ENCODE assay signal across 12 cellular contexts in the genomic region with DNA sequence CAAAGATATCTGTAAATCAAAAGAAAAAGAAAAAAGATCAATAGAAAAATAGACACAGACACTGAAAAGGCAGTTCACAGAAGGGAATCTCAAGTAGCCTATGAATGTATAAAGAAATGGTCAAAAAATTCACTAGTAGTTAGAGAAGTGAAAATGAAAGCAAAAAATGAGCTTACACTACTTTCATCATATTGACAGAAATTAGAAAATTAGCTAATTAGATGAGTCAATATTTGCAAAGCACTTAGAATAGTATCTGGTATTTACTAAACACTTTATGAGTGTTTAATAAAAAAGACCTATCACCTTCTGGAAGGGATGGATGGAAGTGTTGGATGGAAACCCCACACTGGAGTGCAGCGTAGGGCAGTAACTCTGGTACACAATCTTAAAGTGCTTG. TPM values are rescaled to one million over a fixed set of nuclear protein-coding genes. Genes with fewer than 3 reads are reported as not detected.
A peak's percentile ranks its signal among the peaks of the same experiment; 100 is the strongest.
DNase-seq lines count a peak whose midpoint lies in the region; ATAC-seq, FAIRE-seq and TF ChIP-seq lines count a peak whose summit lies in the region.
"Had no signal": no experiment of that assay in that cellular context is flagged by ENCODE, and none has a peak within 500 bp of the region (broad histone marks: within the 10 kb centered on the region; RNA-seq: fewer than 3 reads in every experiment).

No MANE protein-coding gene starts in this region.

- H3K27me3 ChIP-seq in parathyroid adenoma (ENCODE audit: control insufficient read depth, insufficient read depth, low read length): no peaks in the 10 kb centered on the region
- H3K27me3 ChIP-seq: gastrocnemius medialis had no signal

- H3K9me3 ChIP-seq in OCI-LY7 (ENCODE audit: low read length): no peaks in the 10 kb centered on the region
- no peaks in the 10 kb centered on the region for H3K9me3 ChIP-seq in parathyroid adenoma (ENCODE audit: control insufficient read depth, low read length)
- H3K9me3 ChIP-seq: gastrocnemius medialis had no signal

- H3K9ac ChIP-seq in parathyroid adenoma: no peak overlapping the region

- H3K9me2 ChIP-seq in OCI-LY7 (ENCODE audit: insufficient read depth, low read length): no peaks in the 10 kb centered on the region

- peaks cover 13% of the 10 kb centered on the region for H3K4me1 Mint-ChIP-seq in activated CD4-positive, alpha-beta T cell treated with anti-CD3 and anti-CD28 coated beads, Interleukin-2, amount 10 ng/mL, durations not matched to agents 24 days and 14 days

- no peaks in the 10 kb centered on the region for H4K20me1 ChIP-seq in OCI-LY7 (ENCODE audit: insufficient read depth, low read length)

- CTCF ChIA-PET in OCI-LY7 (lab: Charles Lee; ENCODE audit: unreplicated experiment): interaction anchor here (1.8 to 3.5 kb wide), 2 partner anchors 46 to 60 kb away, joined by 8 to 28 read pairs; no protein-coding TSS in a partner anchor

- TF ChIP-seq CTCF in OCI-LY7 (conservative IDR thresholded peaks at IDR 0.05; ENCODE audit: low read length): no peak
- TF ChIP-seq CTCF in parathyroid adenoma (IDR thresholded peaks at IDR 0.05): no peak

- no TSS peak for BruUV-seq in OCI-LY7 (replicated peaks; lab: Mats Ljungman, UMichigan)

- peak; percentile 28 for ATAC-seq in HG02973 (IDR thresholded peaks at IDR 0.05; ENCODE audit: unreplicated experiment)
- ATAC-seq: gastrocnemius medialis had no signal

- peak overlapping the region; percentile 77 for H3K4me2 ChIP-seq in OCI-LY7 (ENCODE audit: low read length)
- no peak overlapping the region for H3K4me2 ChIP-seq in parathyroid adenoma (ENCODE audit: low read length)

- H3K4me3 ChIP-seq in OCI-LY7 (ENCODE audit: low read depth, low read length, poor library complexity, severe bottlenecking) (peak overlapping the region; percentile 68), parathyroid adenoma (ENCODE audit: low read depth, low read length) (no peak overlapping the region)
- H3K4me3 ChIP-seq: gastrocnemius medialis, lung had no signal

- H3K4me3 Mint-ChIP-seq in activated CD4-positive, alpha-beta T cell treated with anti-CD3 and anti-CD28 coated beads, Interleukin-2, amount 10 ng/mL, durations not matched to agents 24 days and 14 days: no peak overlapping the region

- no peak for DNase-seq in activated CD4-positive, alpha-beta T cell treated with anti-CD3 and anti-CD28 coated beads, Interleukin-2, amount 10 ng/mL, durations not matched to agents 24 days and 14 days
- DNase-seq in activated CD4-positive, alpha-beta T cell treated with anti-CD3 and anti-CD28 coated beads, Interleukin-2, amount 50 U/mL, for 4 hours: no peak
- no peak for DNase-seq in OCI-LY7 (ENCODE audit: low spot score)
- no peak for DNase-seq in RCC 7860 (ENCODE audit: low spot score)
- DNase-seq in HTR-8/SVneo (ENCODE audit: insufficient read length, low spot score): no peak
- no peak for DNase-seq in SK-N-DZ (ENCODE audit: low spot score)
- DNase-seq: caudate nucleus, gastrocnemius medialis had no signal

- H3K27ac Mint-ChIP-seq in activated CD4-positive, alpha-beta T cell treated with anti-CD3 and anti-CD28 coated beads, Interleukin-2, amount 10 ng/mL, durations not matched to agents 24 days and 14 days: peak overlapping the region; percentile 34

- H3K36me3 Mint-ChIP-seq in activated CD4-positive, alpha-beta T cell treated with anti-CD3 and anti-CD28 coated beads, Interleukin-2, amount 10 ng/mL, durations not matched to agents 24 days and 14 days (ENCODE audit: low read depth): no peaks in the 10 kb centered on the region

- FAIRE-seq in RCC 7860 (lab: Jason Lieb, UNC) (no peak), HTR-8/SVneo (lab: Jason Lieb, UNC) (no peak)
- FAIRE-seq: GM12892 had no signal

- H3K27ac ChIP-seq in OCI-LY7 (ENCODE audit: low read depth, low read length, poor library complexity, severe bottlenecking) (no peak overlapping the region), parathyroid adenoma (no peak overlapping the region)
- H3K27ac ChIP-seq: gastrocnemius medialis had no signal

- H3K4me1 ChIP-seq in OCI-LY7 (ENCODE audit: insufficient read depth, low read length, poor library complexity, severe bottlenecking): peaks cover 49% of the 10 kb centered on the region
- peaks cover 4% of the 10 kb centered on the region for H3K4me1 ChIP-seq in parathyroid adenoma

- H3K27me3 Mint-ChIP-seq in activated CD4-positive, alpha-beta T cell treated with anti-CD3 and anti-CD28 coated beads, Interleukin-2, amount 10 ng/mL, durations not matched to agents 24 days and 14 days: no peaks in the 10 kb centered on the region

- no peaks in the 10 kb centered on the region for H3K79me2 ChIP-seq in OCI-LY7 (ENCODE audit: insufficient read depth, low read depth, low read length)
- no peaks in the 10 kb centered on the region for H3K79me2 ChIP-seq in parathyroid adenoma

- H2AFZ ChIP-seq in OCI-LY7 (ENCODE audit: low read length): peak overlapping the region; percentile 3; the same call in 1 of the 2 replicates
- H2AFZ ChIP-seq in parathyroid adenoma: peak overlapping the region; percentile 28

- intact Hi-C loops in activated CD4-positive, alpha-beta T cell treated with anti-CD3 and anti-CD28 coated beads, Interleukin-2, amount 10 ng/mL, durations not matched to agents 24 days and 14 days (cut with micrococcal nuclease): loop anchor here (1.0 to 5.0 kb wide), 4 partner anchors 23 to 435 kb away; partner anchors contain the start of gene STN1
- intact Hi-C loops in OCI-LY7 (cut with micrococcal nuclease; ENCODE audit: unreplicated experiment): loop anchor here (5.0 kb wide), 1 partner anchor 230 kb away; the partner anchor contains the start of gene SFR1

- no peaks in the 10 kb centered on the region for H3K9me3 Mint-ChIP-seq in activated CD4-positive, alpha-beta T cell treated with anti-CD3 and anti-CD28 coated beads, Interleukin-2, amount 10 ng/mL, durations not matched to agents 24 days and 14 days

- POLR2A ChIA-PET in OCI-LY7 (lab: Charles Lee): interaction anchor here (0.6 to 1.0 kb wide), 6 partner anchors 14 to 369 kb away, joined by 3 to 4 read pairs (median 3); partner anchors contain the start of gene ITPRIP

- no peaks in the 10 kb centered on the region for H3K36me3 ChIP-seq in OCI-LY7 (ENCODE audit: insufficient read depth, low read length)
- no peaks in the 10 kb centered on the region for H3K36me3 ChIP-seq in parathyroid adenoma (ENCODE audit: control insufficient read depth, insufficient read depth, low read length)
- H3K36me3 ChIP-seq: gastrocnemius medialis had no signal

RNA-seq across cellular contexts. Expression of gene CFAP58, which starts 1.7 kb away (rescaled TPM):
- total RNA-seq in activated CD4-positive, alpha-beta T cell treated with anti-CD3 and anti-CD28 coated beads, Interleukin-2, amount 10 ng/mL, durations not matched to agents 24 days and 14 days: 0.16 and 0.19 TPM in 2 replicates
- 0.09 and 0.36 TPM in 2 replicates for total RNA-seq in OCI-LY7 (2014; rRNA removed; shearing (Covaris generic))
- 1.5 and 2.0 TPM in 2 replicates for total RNA-seq in OCI-LY7 (2022)
- polyA plus RNA-seq in SK-N-DZ (2014; cell fraction: cytosol; rRNA removed): 0.05 TPM in 1 of 2 replicates, not detected in the other
- 0.07 TPM in 1 of 2 replicates, not detected in the other for polyA plus RNA-seq in SK-N-DZ (2014; cell fraction: nucleus; rRNA removed)

RNA-seq across cellular contexts. Expression of gene ITPRIP, which starts 13.7 kb away (rescaled TPM):
- total RNA-seq in activated CD4-positive, alpha-beta T cell treated with anti-CD3 and anti-CD28 coated beads, Interleukin-2, amount 10 ng/mL, durations not matched to agents 24 days and 14 days: 14.7 and 15.4 TPM in 2 replicates
- 3.3 and 6.0 TPM in 2 replicates for total RNA-seq in OCI-LY7 (2014; rRNA removed; shearing (Covaris generic))
- 18.0 and 19.6 TPM in 2 replicates for total RNA-seq in OCI-LY7 (2022)
- 0.40 and 0.52 TPM in 2 replicates for polyA plus RNA-seq in SK-N-DZ (2014; cell fraction: cytosol; rRNA removed)
- 0.04 and 0.88 TPM in 2 replicates for polyA plus RNA-seq in SK-N-DZ (2014; cell fraction: nucleus; rRNA removed)
